In the genomic region with DNA sequence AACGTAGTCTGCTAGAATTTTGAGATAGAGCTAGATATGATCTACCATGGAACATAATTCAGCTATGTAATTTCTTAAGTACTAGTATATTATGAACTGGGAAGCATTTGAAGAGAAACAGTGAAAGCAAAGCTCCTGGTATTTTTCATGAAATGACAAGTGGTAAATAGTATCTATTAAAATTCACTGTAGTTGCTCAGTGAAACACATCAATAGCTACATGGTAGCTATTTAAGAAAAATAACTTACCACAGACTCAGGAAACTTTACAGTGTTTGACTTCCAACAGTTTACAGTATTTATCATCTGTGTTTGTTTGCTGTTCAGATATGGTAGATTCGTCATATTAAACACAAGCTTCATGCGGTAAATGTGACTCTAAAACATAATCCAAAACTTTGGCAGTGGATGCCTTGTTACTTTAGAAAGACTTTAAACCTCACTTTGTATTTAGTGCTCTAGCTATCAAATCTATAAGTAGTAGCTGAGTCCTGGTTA, we compare ENCODE assay signal across 2 cellular contexts.
TF ChIP-seq lines count a peak whose summit lies in the region.

No MANE protein-coding gene starts in this region.

TF ChIP-seq in A549, 52 proteins besides CTCF, POLR2A, EP300 and RAD21:
- no peak for TF ChIP-seq HEYL (CRISPR knock-in tag; IDR thresholded peaks at IDR 0.05)
- TF ChIP-seq, protein P1, sequence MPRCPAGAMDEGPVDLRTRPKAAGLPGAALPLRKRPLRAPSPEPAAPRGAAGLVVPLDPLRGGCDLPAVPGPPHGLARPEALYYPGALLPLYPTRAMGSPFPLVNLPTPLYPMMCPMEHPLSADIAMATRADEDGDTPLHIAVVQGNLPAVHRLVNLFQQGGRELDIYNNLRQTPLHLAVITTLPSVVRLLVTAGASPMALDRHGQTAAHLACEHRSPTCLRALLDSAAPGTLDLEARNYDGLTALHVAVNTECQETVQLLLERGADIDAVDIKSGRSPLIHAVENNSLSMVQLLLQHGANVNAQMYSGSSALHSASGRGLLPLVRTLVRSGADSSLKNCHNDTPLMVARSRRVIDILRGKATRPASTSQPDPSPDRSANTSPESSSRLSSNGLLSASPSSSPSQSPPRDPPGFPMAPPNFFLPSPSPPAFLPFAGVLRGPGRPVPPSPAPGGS (IDR thresholded peaks at IDR 0.05) = no peak
- TF ChIP-seq EHF (CRISPR knock-in tag; IDR thresholded peaks at IDR 0.05) = no peak
- no peak for TF ChIP-seq JUN (IDR thresholded peaks at IDR 0.05)
- no peak for TF ChIP-seq HOXB13 (CRISPR knock-in tag; IDR thresholded peaks at IDR 0.05; ENCODE audit: low read depth)
- TF ChIP-seq FOSL2 (IDR thresholded peaks at IDR 0.05) = no peak
- no peak for TF ChIP-seq FOSL2 (CRISPR knock-in tag; IDR thresholded peaks at IDR 0.05)

TF ChIP-seq in HEK293T, 16 proteins besides CTCF, POLR2A, EP300 and RAD21:
- TF ChIP-seq ARNT (IDR thresholded peaks at IDR 0.05) (no peak), ZNF384 (IDR thresholded peaks at IDR 0.05) (no peak), CTBP1 (IDR thresholded peaks at IDR 0.05; ENCODE audit: borderline replicate concordance) (no peak), LEF1 (IDR thresholded peaks at IDR 0.05; ENCODE audit: borderline replicate concordance) (no peak), FOXA1 (IDR thresholded peaks at IDR 0.05) (no peak), ELF4 (IDR thresholded peaks at IDR 0.05) (no peak), TARDBP (IDR thresholded peaks at IDR 0.05) (no peak), L3MBTL2 (conservative IDR thresholded peaks at IDR 0.05) (no peak), FOXM1 (IDR thresholded peaks at IDR 0.05; ENCODE audit: borderline replicate concordance) (no peak), FOXK2 (IDR thresholded peaks at IDR 0.05) (no peak), SP1 (IDR thresholded peaks at IDR 0.05) (no peak)
TF ChIP-seq in HEK293T: peak in this region for 0.
